ENCODE assay signal across 1 cellular context in the genomic region with DNA sequence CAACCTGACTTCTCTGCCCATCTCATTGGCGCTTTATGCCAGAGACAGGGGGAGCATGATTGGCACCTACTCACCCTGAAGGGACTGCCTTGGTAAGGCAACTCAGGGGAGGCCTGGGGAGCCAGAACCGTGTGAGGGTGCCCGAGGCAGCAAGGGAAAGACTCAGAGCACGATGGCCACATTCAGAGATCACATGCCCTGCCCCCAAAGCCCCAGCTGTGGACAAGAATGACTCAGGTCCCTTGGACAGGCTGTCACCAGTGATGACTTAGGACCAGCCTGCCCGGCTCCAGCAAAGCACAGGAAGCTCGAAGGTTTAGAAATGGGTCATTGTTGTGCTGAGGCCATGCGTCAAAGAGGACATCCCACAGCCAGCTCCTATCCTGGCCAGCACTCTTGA.
A peak's percentile ranks its signal among the peaks of the same experiment; 100 is the strongest.
TF ChIP-seq lines count a peak whose summit lies in the region.

No MANE protein-coding gene starts in this region.

TF ChIP-seq in K562, 482 proteins besides CTCF, POLR2A, EP300 and RAD21 (continued from another document and continues in another):
- TF ChIP-seq, protein P1, sequence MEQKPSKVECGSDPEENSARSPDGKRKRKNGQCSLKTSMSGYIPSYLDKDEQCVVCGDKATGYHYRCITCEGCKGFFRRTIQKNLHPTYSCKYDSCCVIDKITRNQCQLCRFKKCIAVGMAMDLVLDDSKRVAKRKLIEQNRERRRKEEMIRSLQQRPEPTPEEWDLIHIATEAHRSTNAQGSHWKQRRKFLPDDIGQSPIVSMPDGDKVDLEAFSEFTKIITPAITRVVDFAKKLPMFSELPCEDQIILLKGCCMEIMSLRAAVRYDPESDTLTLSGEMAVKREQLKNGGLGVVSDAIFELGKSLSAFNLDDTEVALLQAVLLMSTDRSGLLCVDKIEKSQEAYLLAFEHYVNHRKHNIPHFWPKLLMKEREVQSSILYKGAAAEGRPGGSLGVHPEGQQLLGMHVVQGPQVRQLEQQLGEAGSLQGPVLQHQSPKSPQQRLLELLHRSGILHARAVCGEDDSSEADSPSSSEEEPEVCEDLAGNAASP (IDR thresholded peaks at IDR 0.05) = no peak
- TF ChIP-seq BHLHE40 (IDR thresholded peaks at IDR 0.05; ENCODE audit: low read length) (peak; percentile 64), SMARCA4 (IDR thresholded peaks at IDR 0.05) (peak; percentile 65; the same call in 1 of the 2 replicates), NR2F6 (CRISPR knock-in tag; IDR thresholded peaks at IDR 0.05) (no peak), HDAC1 (IDR thresholded peaks at IDR 0.05) (peak in 1 of 2 experiments; percentile 77; a peak in 2 of 4 replicates), MECOM (CRISPR knock-in tag; IDR thresholded peaks at IDR 0.05) (no peak), ARID1B (IDR thresholded peaks at IDR 0.05) (peak; percentile 70), LEF1 (IDR thresholded peaks at IDR 0.05) (peak; percentile 72), SP1 (CRISPR knock-in tag; IDR thresholded peaks at IDR 0.05) (no peak; the same call in 1 of the 2 replicates), CXXC5 (CRISPR knock-in tag; IDR thresholded peaks at IDR 0.05) (0 out of 2 replicates have a peak, but pooled peaks have one; percentile 31), MTA3 (IDR thresholded peaks at IDR 0.05; ENCODE audit: borderline replicate concordance) (peak; percentile 66), ZNF41 (CRISPR knock-in tag; conservative IDR thresholded peaks at IDR 0.05) (no peak; the same call in 1 of the 2 replicates), TEAD2 (tag; IDR thresholded peaks at IDR 0.05) (no peak), SRSF3 (IDR thresholded peaks at IDR 0.05; ENCODE audit: insufficient read depth, low read length) (no peak), NRF1 (conservative IDR thresholded peaks at IDR 0.05 in 1 of 2, IDR thresholded peaks at IDR 0.05 in 1 of 2) (peak in 1 of 2 experiments; percentile 38; a peak in 1 of 4 replicates), ZNF766 (CRISPR knock-in tag; conservative IDR thresholded peaks at IDR 0.05) (no peak), RBM17 (IDR thresholded peaks at IDR 0.05; ENCODE audit: borderline replicate concordance, low read depth, low read length) (no peak), ZNF12 (CRISPR knock-in tag; IDR thresholded peaks at IDR 0.05) (no peak), ZNF174 (CRISPR knock-in tag; IDR thresholded peaks at IDR 0.05) (no peak), ZNF561 (CRISPR knock-in tag; conservative IDR thresholded peaks at IDR 0.05) (no peak), ELF4 (CRISPR knock-in tag; IDR thresholded peaks at IDR 0.05) (no peak), KAT8 (IDR thresholded peaks at IDR 0.05; ENCODE audit: low read depth) (no peak), YBX1 (IDR thresholded peaks at IDR 0.05) (no peak)
- TF ChIP-seq, protein P2, sequence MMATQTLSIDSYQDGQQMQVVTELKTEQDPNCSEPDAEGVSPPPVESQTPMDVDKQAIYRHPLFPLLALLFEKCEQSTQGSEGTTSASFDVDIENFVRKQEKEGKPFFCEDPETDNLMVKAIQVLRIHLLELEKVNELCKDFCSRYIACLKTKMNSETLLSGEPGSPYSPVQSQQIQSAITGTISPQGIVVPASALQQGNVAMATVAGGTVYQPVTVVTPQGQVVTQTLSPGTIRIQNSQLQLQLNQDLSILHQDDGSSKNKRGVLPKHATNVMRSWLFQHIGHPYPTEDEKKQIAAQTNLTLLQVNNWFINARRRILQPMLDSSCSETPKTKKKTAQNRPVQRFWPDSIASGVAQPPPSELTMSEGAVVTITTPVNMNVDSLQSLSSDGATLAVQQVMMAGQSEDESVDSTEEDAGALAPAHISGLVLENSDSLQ (IDR thresholded peaks at IDR 0.05) = peak; percentile 92
- TF ChIP-seq, protein P3, sequence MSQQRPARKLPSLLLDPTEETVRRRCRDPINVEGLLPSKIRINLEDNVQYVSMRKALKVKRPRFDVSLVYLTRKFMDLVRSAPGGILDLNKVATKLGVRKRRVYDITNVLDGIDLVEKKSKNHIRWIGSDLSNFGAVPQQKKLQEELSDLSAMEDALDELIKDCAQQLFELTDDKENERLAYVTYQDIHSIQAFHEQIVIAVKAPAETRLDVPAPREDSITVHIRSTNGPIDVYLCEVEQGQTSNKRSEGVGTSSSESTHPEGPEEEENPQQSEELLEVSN (IDR thresholded peaks at IDR 0.05; ENCODE audit: borderline replicate concordance in 1 of 2, extremely low read depth in 1 of 2, insufficient read depth in 1 of 2, insufficient read length in 1 of 2, low read depth in 1 of 2, low read length in 1 of 2, poor library complexity in 1 of 2, severe bottlenecking in 1 of 2) = peak in 1 of 2 experiments; percentile 65
- TF ChIP-seq, protein P4, sequence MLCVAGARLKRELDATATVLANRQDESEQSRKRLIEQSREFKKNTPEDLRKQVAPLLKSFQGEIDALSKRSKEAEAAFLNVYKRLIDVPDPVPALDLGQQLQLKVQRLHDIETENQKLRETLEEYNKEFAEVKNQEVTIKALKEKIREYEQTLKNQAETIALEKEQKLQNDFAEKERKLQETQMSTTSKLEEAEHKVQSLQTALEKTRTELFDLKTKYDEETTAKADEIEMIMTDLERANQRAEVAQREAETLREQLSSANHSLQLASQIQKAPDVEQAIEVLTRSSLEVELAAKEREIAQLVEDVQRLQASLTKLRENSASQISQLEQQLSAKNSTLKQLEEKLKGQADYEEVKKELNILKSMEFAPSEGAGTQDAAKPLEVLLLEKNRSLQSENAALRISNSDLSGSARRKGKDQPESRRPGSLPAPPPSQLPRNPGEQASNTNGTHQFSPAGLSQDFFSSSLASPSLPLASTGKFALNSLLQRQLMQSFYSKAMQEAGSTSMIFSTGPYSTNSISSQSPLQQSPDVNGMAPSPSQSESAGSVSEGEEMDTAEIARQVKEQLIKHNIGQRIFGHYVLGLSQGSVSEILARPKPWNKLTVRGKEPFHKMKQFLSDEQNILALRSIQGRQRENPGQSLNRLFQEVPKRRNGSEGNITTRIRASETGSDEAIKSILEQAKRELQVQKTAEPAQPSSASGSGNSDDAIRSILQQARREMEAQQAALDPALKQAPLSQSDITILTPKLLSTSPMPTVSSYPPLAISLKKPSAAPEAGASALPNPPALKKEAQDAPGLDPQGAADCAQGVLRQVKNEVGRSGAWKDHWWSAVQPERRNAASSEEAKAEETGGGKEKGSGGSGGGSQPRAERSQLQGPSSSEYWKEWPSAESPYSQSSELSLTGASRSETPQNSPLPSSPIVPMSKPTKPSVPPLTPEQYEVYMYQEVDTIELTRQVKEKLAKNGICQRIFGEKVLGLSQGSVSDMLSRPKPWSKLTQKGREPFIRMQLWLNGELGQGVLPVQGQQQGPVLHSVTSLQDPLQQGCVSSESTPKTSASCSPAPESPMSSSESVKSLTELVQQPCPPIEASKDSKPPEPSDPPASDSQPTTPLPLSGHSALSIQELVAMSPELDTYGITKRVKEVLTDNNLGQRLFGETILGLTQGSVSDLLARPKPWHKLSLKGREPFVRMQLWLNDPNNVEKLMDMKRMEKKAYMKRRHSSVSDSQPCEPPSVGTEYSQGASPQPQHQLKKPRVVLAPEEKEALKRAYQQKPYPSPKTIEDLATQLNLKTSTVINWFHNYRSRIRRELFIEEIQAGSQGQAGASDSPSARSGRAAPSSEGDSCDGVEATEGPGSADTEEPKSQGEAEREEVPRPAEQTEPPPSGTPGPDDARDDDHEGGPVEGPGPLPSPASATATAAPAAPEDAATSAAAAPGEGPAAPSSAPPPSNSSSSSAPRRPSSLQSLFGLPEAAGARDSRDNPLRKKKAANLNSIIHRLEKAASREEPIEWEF (CRISPR knock-in tag; IDR thresholded peaks at IDR 0.05) = no peak
- TF ChIP-seq, protein P5, sequence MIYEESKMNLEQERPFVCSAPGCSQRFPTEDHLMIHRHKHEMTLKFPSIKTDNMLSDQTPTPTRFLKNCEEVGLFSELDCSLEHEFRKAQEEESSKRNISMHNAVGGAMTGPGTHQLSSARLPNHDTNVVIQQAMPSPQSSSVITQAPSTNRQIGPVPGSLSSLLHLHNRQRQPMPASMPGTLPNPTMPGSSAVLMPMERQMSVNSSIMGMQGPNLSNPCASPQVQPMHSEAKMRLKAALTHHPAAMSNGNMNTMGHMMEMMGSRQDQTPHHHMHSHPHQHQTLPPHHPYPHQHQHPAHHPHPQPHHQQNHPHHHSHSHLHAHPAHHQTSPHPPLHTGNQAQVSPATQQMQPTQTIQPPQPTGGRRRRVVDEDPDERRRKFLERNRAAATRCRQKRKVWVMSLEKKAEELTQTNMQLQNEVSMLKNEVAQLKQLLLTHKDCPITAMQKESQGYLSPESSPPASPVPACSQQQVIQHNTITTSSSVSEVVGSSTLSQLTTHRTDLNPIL (CRISPR knock-in tag; IDR thresholded peaks at IDR 0.05) = no peak
- TF ChIP-seq, protein P6, sequence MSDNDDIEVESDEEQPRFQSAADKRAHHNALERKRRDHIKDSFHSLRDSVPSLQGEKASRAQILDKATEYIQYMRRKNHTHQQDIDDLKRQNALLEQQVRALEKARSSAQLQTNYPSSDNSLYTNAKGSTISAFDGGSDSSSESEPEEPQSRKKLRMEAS (CRISPR knock-in tag; IDR thresholded peaks at IDR 0.05) = peak; percentile 71; the same call in 1 of the 2 replicates
- TF ChIP-seq, protein P7, sequence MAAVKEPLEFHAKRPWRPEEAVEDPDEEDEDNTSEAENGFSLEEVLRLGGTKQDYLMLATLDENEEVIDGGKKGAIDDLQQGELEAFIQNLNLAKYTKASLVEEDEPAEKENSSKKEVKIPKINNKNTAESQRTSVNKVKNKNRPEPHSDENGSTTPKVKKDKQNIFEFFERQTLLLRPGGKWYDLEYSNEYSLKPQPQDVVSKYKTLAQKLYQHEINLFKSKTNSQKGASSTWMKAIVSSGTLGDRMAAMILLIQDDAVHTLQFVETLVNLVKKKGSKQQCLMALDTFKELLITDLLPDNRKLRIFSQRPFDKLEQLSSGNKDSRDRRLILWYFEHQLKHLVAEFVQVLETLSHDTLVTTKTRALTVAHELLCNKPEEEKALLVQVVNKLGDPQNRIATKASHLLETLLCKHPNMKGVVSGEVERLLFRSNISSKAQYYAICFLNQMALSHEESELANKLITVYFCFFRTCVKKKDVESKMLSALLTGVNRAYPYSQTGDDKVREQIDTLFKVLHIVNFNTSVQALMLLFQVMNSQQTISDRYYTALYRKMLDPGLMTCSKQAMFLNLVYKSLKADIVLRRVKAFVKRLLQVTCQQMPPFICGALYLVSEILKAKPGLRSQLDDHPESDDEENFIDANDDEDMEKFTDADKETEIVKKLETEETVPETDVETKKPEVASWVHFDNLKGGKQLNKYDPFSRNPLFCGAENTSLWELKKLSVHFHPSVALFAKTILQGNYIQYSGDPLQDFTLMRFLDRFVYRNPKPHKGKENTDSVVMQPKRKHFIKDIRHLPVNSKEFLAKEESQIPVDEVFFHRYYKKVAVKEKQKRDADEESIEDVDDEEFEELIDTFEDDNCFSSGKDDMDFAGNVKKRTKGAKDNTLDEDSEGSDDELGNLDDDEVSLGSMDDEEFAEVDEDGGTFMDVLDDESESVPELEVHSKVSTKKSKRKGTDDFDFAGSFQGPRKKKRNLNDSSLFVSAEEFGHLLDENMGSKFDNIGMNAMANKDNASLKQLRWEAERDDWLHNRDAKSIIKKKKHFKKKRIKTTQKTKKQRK (IDR thresholded peaks at IDR 0.05; ENCODE audit: borderline replicate concordance, low read depth, low read length) = no peak
- TF ChIP-seq, protein P8, sequence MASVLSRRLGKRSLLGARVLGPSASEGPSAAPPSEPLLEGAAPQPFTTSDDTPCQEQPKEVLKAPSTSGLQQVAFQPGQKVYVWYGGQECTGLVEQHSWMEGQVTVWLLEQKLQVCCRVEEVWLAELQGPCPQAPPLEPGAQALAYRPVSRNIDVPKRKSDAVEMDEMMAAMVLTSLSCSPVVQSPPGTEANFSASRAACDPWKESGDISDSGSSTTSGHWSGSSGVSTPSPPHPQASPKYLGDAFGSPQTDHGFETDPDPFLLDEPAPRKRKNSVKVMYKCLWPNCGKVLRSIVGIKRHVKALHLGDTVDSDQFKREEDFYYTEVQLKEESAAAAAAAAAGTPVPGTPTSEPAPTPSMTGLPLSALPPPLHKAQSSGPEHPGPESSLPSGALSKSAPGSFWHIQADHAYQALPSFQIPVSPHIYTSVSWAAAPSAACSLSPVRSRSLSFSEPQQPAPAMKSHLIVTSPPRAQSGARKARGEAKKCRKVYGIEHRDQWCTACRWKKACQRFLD (CRISPR knock-in tag; IDR thresholded peaks at IDR 0.05) = peak; percentile 81
